ENCODE assay signal across 1 cellular context in genomic region chr11:132466983-132467382, GRCh38.
TF ChIP-seq lines count a peak whose summit lies in the region.

No MANE protein-coding gene starts in this region.

TF ChIP-seq in GM23338, 12 proteins besides CTCF, POLR2A, EP300 and RAD21 (continued from another document):
- TF ChIP-seq ZNF462 (CRISPR knock-in tag; IDR thresholded peaks at IDR 0.05) (no peak), REST (IDR thresholded peaks at IDR 0.05; ENCODE audit: unreplicated experiment) (no peak)
